15 cellular contexts compared by ENCODE assay signal in the genomic region with DNA sequence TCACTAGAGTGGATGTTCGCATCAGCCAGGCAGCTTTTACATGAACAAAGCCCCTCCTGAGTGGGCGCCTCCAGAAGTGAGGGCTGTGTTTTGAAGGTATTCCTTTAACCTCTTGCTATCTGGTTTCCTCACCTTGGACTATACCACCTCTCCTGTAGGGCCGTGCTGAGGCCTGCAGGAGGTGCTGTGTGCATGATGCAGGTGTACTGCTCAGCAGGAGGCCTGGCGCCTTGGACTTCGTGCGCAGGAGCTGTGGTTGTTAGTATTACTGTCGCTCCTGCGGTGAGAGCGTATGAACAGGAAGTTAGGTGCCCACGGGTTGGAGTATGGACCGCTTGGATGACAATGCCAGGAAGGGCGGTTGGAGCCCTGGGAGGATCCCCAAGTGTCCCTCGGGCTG.
DNase-seq lines count a peak whose midpoint lies in the region; ATAC-seq and TF ChIP-seq lines count a peak whose summit lies in the region.
"Had no signal": no experiment of that assay in that cellular context is flagged by ENCODE, and none has a peak within 500 bp of the region (broad histone marks: within the 10 kb centered on the region; RNA-seq: fewer than 3 reads in every experiment).

No MANE protein-coding gene starts in this region.

- ATAC-seq in GM21619 (IDR thresholded peaks at IDR 0.05; ENCODE audit: unreplicated experiment) (no peak), GM19023 (IDR thresholded peaks at IDR 0.05; ENCODE audit: unreplicated experiment) (no peak), GM21576 (IDR thresholded peaks at IDR 0.05; ENCODE audit: unreplicated experiment) (no peak)
- no peak for ATAC-seq in naive thymus-derived CD8-positive, alpha-beta T cell
- ATAC-seq: left lung, T-cell had no signal

- POLR2A ChIA-PET in naive thymus-derived CD8-positive, alpha-beta T cell (lab: Charles Lee), result no interaction called here

- peak overlapping the region in 1 of 10 donors; percentile 43 for H3K27ac Mint-ChIP-seq in naive thymus-derived CD8-positive, alpha-beta T cell
- H3K27ac Mint-ChIP-seq: activated T-helper 1 cell treated with anti-CD3 and anti-CD28 coated beads, Interleukin-12 subunit alpha, Interleukin-12 subunit beta, Interleukin-2, Interleukin-4 antibody, amounts not matched to agents 30 ng/mL and 10 ng/mL and 1 ng/mL, durations not matched to agents 14 hours and 24 hours and 36 hours; stimulated activated naive B cell treated with anti-CD40 and anti-IgM and Interleukin-4, amounts not matched to agents 10 μg/mL and 1 μg/mL and 100 μg/mL, for 72 hours; T-cell had no signal

- no peak overlapping the region for H3K27ac ChIP-seq in VCaP
- H3K27ac ChIP-seq: left lung, skin epidermis had no signal

- in situ Hi-C loops in GM13977 (cut with MboI; ENCODE audit: low pct_unique_long_range_greater_than_20kb, low sequenced_read_pairs, unreplicated experiment), result no loop called here

- peaks cover 9 to 19% (median 16%) of the 10 kb centered on the region in 5 donors for H3K27me3 Mint-ChIP-seq in naive thymus-derived CD8-positive, alpha-beta T cell

- peaks cover 0 to 5% (median 1%) of the 10 kb centered on the region in 4 donors for H3K4me1 Mint-ChIP-seq in naive thymus-derived CD8-positive, alpha-beta T cell

- TF ChIP-seq CTCF in GM13977 (IDR thresholded peaks at IDR 0.05; ENCODE audit: extremely low read depth, insufficient read depth, missing control alignments) (peak; percentile 38), VCaP (conservative IDR thresholded peaks at IDR 0.05) (peak; percentile 41)

- H3K9me3 Mint-ChIP-seq in naive thymus-derived CD8-positive, alpha-beta T cell, result no peaks in the 10 kb centered on the region
- H3K9me3 Mint-ChIP-seq: activated T-helper 1 cell treated with anti-CD3 and anti-CD28 coated beads, Interleukin-12 subunit alpha, Interleukin-12 subunit beta, Interleukin-2, Interleukin-4 antibody, amounts not matched to agents 30 ng/mL and 10 ng/mL and 1 ng/mL, durations not matched to agents 14 hours and 24 hours and 36 hours; stimulated activated naive B cell treated with anti-CD40 and anti-IgM and Interleukin-4, amounts not matched to agents 10 μg/mL and 1 μg/mL and 100 μg/mL, for 72 hours; T-cell had no signal

- H3K4me3 Mint-ChIP-seq in naive thymus-derived CD8-positive, alpha-beta T cell, result no peak overlapping the region
- H3K4me3 Mint-ChIP-seq: activated T-helper 1 cell treated with anti-CD3 and anti-CD28 coated beads, Interleukin-12 subunit alpha, Interleukin-12 subunit beta, Interleukin-2, Interleukin-4 antibody, amounts not matched to agents 30 ng/mL and 10 ng/mL and 1 ng/mL, durations not matched to agents 14 hours and 24 hours and 36 hours; stimulated activated naive B cell treated with anti-CD40 and anti-IgM and Interleukin-4, amounts not matched to agents 10 μg/mL and 1 μg/mL and 100 μg/mL, for 72 hours; T-cell had no signal

- DNase-seq in COLO668 (lab: John Stamatoyannopoulos, UW; ENCODE audit: unreplicated experiment), result peak; percentile 10
- no peak for DNase-seq in GM13977 (ENCODE audit: low spot score)
- peak; percentile 61 for DNase-seq in iPS DF 19.7 (ENCODE audit: low read depth, low spot score)
- no peak for DNase-seq in naive thymus-derived CD8-positive, alpha-beta T cell
- DNase-seq: EL; left lung; NCI-H2171 treated with DMSO at 0.1 percent for 48 hours; stimulated activated naive B cell treated with anti-CD40 and anti-IgM and Interleukin-4, amounts not matched to agents 10 μg/mL and 1 μg/mL and 100 μg/mL, for 72 hours; T-cell had no signal

- H3K36me3 Mint-ChIP-seq in naive thymus-derived CD8-positive, alpha-beta T cell, result no peaks in the 10 kb centered on the region
- H3K36me3 Mint-ChIP-seq: stimulated activated naive B cell treated with anti-CD40 and anti-IgM and Interleukin-4, amounts not matched to agents 10 μg/mL and 1 μg/mL and 100 μg/mL, for 72 hours; T-cell had no signal

Comparison
In these comparisons a context has a peak if more than half of its experiments do, and no peak if none do; other contexts are left out.
1. DNase-seq: peak in COLO668 (single experiment) and iPS DF 19.7 (single experiment); none in GM13977 (single experiment) and naive thymus-derived CD8-positive, alpha-beta T cell (0 of 10).